Comparison of ENCODE assay signal across 8 cellular contexts in genomic region chr16:15022194-15022593, GRCh38. TPM values are rescaled to one million over a fixed set of nuclear protein-coding genes. Genes with fewer than 3 reads are reported as not detected.
DNase-seq lines count a peak whose midpoint lies in the region; ATAC-seq and TF ChIP-seq lines count a peak whose summit lies in the region.
"Not testable (repeated sequence)": the region's sequence is repeated elsewhere in the genome, so short reads cannot be mapped to it uniquely, and the experiment has no call there.

No MANE protein-coding gene starts in this region.

- POLR2A ChIA-PET in PC-3 (lab: Charles Lee; ENCODE audit: unreplicated experiment): not testable (repeated sequence)

- not testable (repeated sequence) for H3K9me2 ChIP-seq in PC-3 (replicated peaks; ENCODE audit: low read length)

- in situ Hi-C loops in G401 (cut with HindIII; ENCODE audit: low sequenced_read_pairs): not testable (repeated sequence)

- not testable (repeated sequence) for H3K4me3 ChIP-seq in Jurkat, Clone E6-1 (ENCODE audit: low read length); PC-3 (ENCODE audit: low read length); effector memory CD4-positive, alpha-beta T cell (ENCODE audit: insufficient read depth, low read depth, low read length, poor library complexity, severe bottlenecking); lung

- H3K9me3 ChIP-seq in PC-3 (ENCODE audit: low read length); effector memory CD4-positive, alpha-beta T cell (ENCODE audit: control insufficient read depth, low read length); lung (ENCODE audit: control insufficient read depth in 2 of 2, insufficient read depth in 1 of 2, low read length in 1 of 2): not testable (repeated sequence)

- H3K4me2 ChIP-seq in PC-3 (ENCODE audit: low read length): not testable (repeated sequence)

- H2AFZ ChIP-seq in PC-3 (ENCODE audit: low read length): not testable (repeated sequence)

- BruUV-seq in PC-3 (replicated peaks; lab: Mats Ljungman, UMichigan): not testable (repeated sequence)

- not testable (repeated sequence) for H3K27ac ChIP-seq in PC-3 (ENCODE audit: low read length); effector memory CD4-positive, alpha-beta T cell (ENCODE audit: insufficient read depth, low read length, poor library complexity, severe bottlenecking); lung (ENCODE audit: low read depth in 1 of 2, low read length in 1 of 2)

- 30 to 34% methylated on average over 4 of the region's 4 CpGs for WGBS in lung, 2 donors

- H3K79me2 ChIP-seq in PC-3 (ENCODE audit: low read length): not testable (repeated sequence)

- not testable (repeated sequence) for H4K20me1 ChIP-seq in PC-3 (ENCODE audit: low read length)

- not testable (repeated sequence) for H3F3A ChIP-seq in PC-3 (ENCODE audit: low read length, unreplicated experiment)

- intact Hi-C loops in PC-3 (cut with micrococcal nuclease): not testable (repeated sequence)

- not testable (repeated sequence) for H3K4me1 ChIP-seq in PC-3 (ENCODE audit: insufficient read depth, low read length); effector memory CD4-positive, alpha-beta T cell (ENCODE audit: control insufficient read depth, insufficient read depth, low read length, poor library complexity, severe bottlenecking); lung (ENCODE audit: control insufficient read depth in 2 of 2, insufficient read depth in 2 of 2, low read length in 2 of 2)

- ATAC-seq in PC-3 (peak; percentile 59), lung (ENCODE audit: insufficient read depth, low FRiP score) (peak; percentile 16)

- peak; percentile 72 for DNase-seq in G401 (ENCODE audit: low spot score)
- peak; percentile 14 for DNase-seq in H4 (ENCODE audit: low spot score)
- DNase-seq in Jurkat, Clone E6-1 (ENCODE audit: low read depth, low spot score): peak; percentile 81
- peak; percentile 60 for DNase-seq in PC-3
- DNase-seq in activated CD8-positive, alpha-beta memory T cell treated with anti-CD3 and anti-CD28 coated beads, Interleukin-2, amount 50 U/mL, for 1 hour (ENCODE audit: extremely low read depth): peak; percentile 61
- peak; percentile 32 to 56 (median 39) for DNase-seq in effector memory CD4-positive, alpha-beta T cell
- not testable (repeated sequence) for DNase-seq in lung (ENCODE audit: low spot score)
- DNase-seq in stimulated activated naive CD4-positive, alpha-beta T cell treated with Interleukin-2 at 50 U/mL for 16 hours (lab: John Stamatoyannopoulos, UW): peak; percentile 27

- H3K36me3 ChIP-seq in PC-3 (ENCODE audit: low read depth, low read length): peaks cover 16% of the 10 kb centered on the region
- peaks cover 35% of the 10 kb centered on the region for H3K36me3 ChIP-seq in effector memory CD4-positive, alpha-beta T cell (ENCODE audit: control insufficient read depth, insufficient read depth, low read length)
- peaks cover 16 to 28% of the 10 kb centered on the region in 2 donors for H3K36me3 ChIP-seq in lung (ENCODE audit: control insufficient read depth in 2 of 2, insufficient read depth in 2 of 2, low read length in 2 of 2)

- H3K9ac ChIP-seq in PC-3 (ENCODE audit: low read length): not testable (repeated sequence)

- CTCF ChIA-PET in PC-3 (lab: Charles Lee): not testable (repeated sequence)

- peak; percentile 53 for TF ChIP-seq CTCF in PC-3 (conservative IDR thresholded peaks at IDR 0.05; ENCODE audit: low read depth, low read length)
- TF ChIP-seq CTCF in lung (IDR thresholded peaks at IDR 0.05; ENCODE audit: control extremely low read depth, extremely low read depth): peak; percentile 33

- not testable (repeated sequence) for H3K27me3 ChIP-seq in PC-3 (ENCODE audit: low read length); effector memory CD4-positive, alpha-beta T cell (replicated peaks; ENCODE audit: control insufficient read depth, insufficient read depth, low read length, poor library complexity, severe bottlenecking); lung (ENCODE audit: control insufficient read depth, insufficient read depth)

RNA-seq across cellular contexts. Expression of gene NTAN1, which starts 33.7 kb away (rescaled TPM):
- total RNA-seq in G401 (2014; rRNA removed; shearing (Covaris generic)): 59.1 and 69.6 TPM in 2 replicates
- 31.1 and 44.9 TPM in 2 replicates for total RNA-seq in H4 (2014; rRNA removed; shearing (Covaris generic))
- 96.7 TPM for polyA plus RNA-seq in Jurkat, Clone E6-1 (2012; ENCODE audit: insufficient read depth, insufficient read length)
- total RNA-seq in PC-3 (2014; rRNA removed) (23.8 and 32.0 TPM in 2 replicates), lung (10 to 100 TPM; 24.4 to 28.1 TPM)
- polyA plus RNA-seq in lung: 10 to 100 TPM; 31.0 to 34.3 TPM

RNA-seq across cellular contexts. Expression of gene PDXDC1, which starts 47.4 kb away (rescaled TPM):
- 41.5 and 45.2 TPM in 2 replicates for total RNA-seq in G401 (2014; rRNA removed; shearing (Covaris generic))
- total RNA-seq in H4 (2014; rRNA removed; shearing (Covaris generic)): 32.8 and 45.1 TPM in 2 replicates
- 44.7 TPM for polyA plus RNA-seq in Jurkat, Clone E6-1 (2012; ENCODE audit: insufficient read depth, insufficient read length)
- 62.6 and 75.4 TPM in 2 replicates for total RNA-seq in PC-3 (2014; rRNA removed)
- 100 to 1,000 TPM in 1 of 2 donors, 10 to 100 TPM in 1; 88.1 to 109 TPM for total RNA-seq in lung
- polyA plus RNA-seq in lung: 10 to 100 TPM; 35.7 to 51.1 TPM
